In genomic region chr14:95364481-95365209, GRCh38 we compare ENCODE assay signal across 24 cellular contexts. TPM values are rescaled to one million over a fixed set of nuclear protein-coding genes. Genes with fewer than 3 reads are reported as not detected.
DNase-seq lines count a peak whose midpoint lies in the region; ATAC-seq, FAIRE-seq and TF ChIP-seq lines count a peak whose summit lies in the region.
"Had no signal": no experiment of that assay in that cellular context is flagged by ENCODE, and none has a peak within 500 bp of the region (broad histone marks: within the 10 kb centered on the region; RNA-seq: fewer than 3 reads in every experiment).

No MANE protein-coding gene starts in this region.

- CTCF ChIA-PET in activated CD8-positive, alpha-beta memory T cell treated with anti-CD3 and anti-CD28 coated beads, Interleukin-2, amount 10 ng/mL, durations not matched to agents 7 days and 5 days (lab: Charles Lee) = no interaction called here

- no peak overlapping the region for H3K4me3 ChIP-seq in bronchial epithelial cell (ENCODE audit: low read depth, low read length)
- H3K4me3 ChIP-seq in liver (ENCODE audit: low read depth in 1 of 3, low read length in 3 of 3) = no peak overlapping the region
- H3K4me3 ChIP-seq: MG63, PC-9, SJSA1 had no signal

- H3K27ac ChIP-seq in liver (ENCODE audit: low read depth in 1 of 2, low read length in 2 of 2) = no peak overlapping the region
- H3K27ac ChIP-seq: 22Rv1, HL-60, PC-9, SJSA1 had no signal

- peaks cover 62% of the 10 kb centered on the region for H3K27me3 Mint-ChIP-seq in activated CD8-positive, alpha-beta memory T cell treated with anti-CD3 and anti-CD28 coated beads, Interleukin-2, amount 10 ng/mL, durations not matched to agents 7 days and 5 days
- H3K27me3 Mint-ChIP-seq in type B pancreatic cell = peaks cover 31% of the 10 kb centered on the region

- H3K9me3 Mint-ChIP-seq in activated CD8-positive, alpha-beta memory T cell treated with anti-CD3 and anti-CD28 coated beads, Interleukin-2, amount 10 ng/mL, durations not matched to agents 7 days and 5 days (ENCODE audit: low read depth) = no peaks in the 10 kb centered on the region
- no peaks in the 10 kb centered on the region for H3K9me3 Mint-ChIP-seq in type B pancreatic cell

- no peaks in the 10 kb centered on the region for H3K9me3 ChIP-seq in liver (ENCODE audit: control insufficient read depth in 4 of 4, low read length in 3 of 4)
- H3K9me3 ChIP-seq: MG63, SJSA1 had no signal

- TF ChIP-seq RAD21 in liver (IDR thresholded peaks at IDR 0.05) = peak; percentile 32 to 76

- H3K9ac ChIP-seq in liver (ENCODE audit: low read depth in 1 of 2, low read length in 2 of 2) = no peak overlapping the region

- WGBS in liver = 70% methylated on average over 7 of the region's 7 CpGs

- no peaks in the 10 kb centered on the region for H3K36me3 Mint-ChIP-seq in activated CD8-positive, alpha-beta memory T cell treated with anti-CD3 and anti-CD28 coated beads, Interleukin-2, amount 10 ng/mL, durations not matched to agents 7 days and 5 days
- H3K36me3 Mint-ChIP-seq in type B pancreatic cell = no peaks in the 10 kb centered on the region
- H3K36me3 Mint-ChIP-seq: CD4-positive, alpha-beta memory T cell had no signal

- H3K4me3 Mint-ChIP-seq in activated CD8-positive, alpha-beta memory T cell treated with anti-CD3 and anti-CD28 coated beads, Interleukin-2, amount 10 ng/mL, durations not matched to agents 7 days and 5 days = no peak overlapping the region
- H3K4me3 Mint-ChIP-seq in type B pancreatic cell = no peak overlapping the region
- H3K4me3 Mint-ChIP-seq: CD4-positive, alpha-beta memory T cell had no signal

- no peak for ATAC-seq in activated CD8-positive, alpha-beta memory T cell treated with anti-CD3 and anti-CD28 coated beads, Interleukin-2, amount 10 ng/mL, durations not matched to agents 7 days and 5 days
- ATAC-seq in HG03196 (IDR thresholded peaks at IDR 0.05; ENCODE audit: unreplicated experiment) = no peak
- ATAC-seq: HCT116 had no signal

- no peak overlapping the region for H3K27ac Mint-ChIP-seq in activated CD8-positive, alpha-beta memory T cell treated with anti-CD3 and anti-CD28 coated beads, Interleukin-2, amount 10 ng/mL, durations not matched to agents 7 days and 5 days
- H3K27ac Mint-ChIP-seq in type B pancreatic cell = no peak overlapping the region
- H3K27ac Mint-ChIP-seq: CD4-positive, alpha-beta memory T cell had no signal

- H3K36me3 ChIP-seq in bronchial epithelial cell (ENCODE audit: control insufficient read depth, insufficient read depth, low read length) (no peaks in the 10 kb centered on the region), liver (ENCODE audit: control insufficient read depth in 4 of 4, insufficient read depth in 3 of 4, low read depth in 1 of 4, low read length in 3 of 4) (no peaks in the 10 kb centered on the region)
- H3K36me3 ChIP-seq: MG63, SJSA1 had no signal

- FAIRE-seq in bronchial epithelial cell (lab: Jason Lieb, UNC) = peak; percentile 52
- FAIRE-seq: G401.6 had no signal

- DNase-seq in activated CD8-positive, alpha-beta memory T cell treated with anti-CD3 and anti-CD28 coated beads for 24 hours = peak; percentile 28
- no peak for DNase-seq in activated CD8-positive, alpha-beta memory T cell treated with anti-CD3 and anti-CD28 coated beads, Interleukin-2, amount 10 ng/mL, durations not matched to agents 7 days and 5 days
- DNase-seq in bronchial epithelial cell (ENCODE audit: low read depth) (peak; percentile 12), type B pancreatic cell (ENCODE audit: extremely low spot score, unreplicated experiment) (peak; percentile 29), A172 (ENCODE audit: low spot score) (no peak)
- no peak for DNase-seq in stimulated activated CD4-positive, alpha-beta T cell treated with anti-CD3 and anti-CD28 coated beads, Interleukin-4, amount 100 ng/mL, for 1 hour
- DNase-seq: CD4-positive, alpha-beta memory T cell; COR-L47; GOT3; MG63; NCI-H2029; NCI-H446 treated with DMSO at 0.1 percent for 48 hours; NCI-H526; NCI-H82; PC-9; Right ventricle myocardium superior; RPMI8226 had no signal

- H3K4me1 Mint-ChIP-seq in activated CD8-positive, alpha-beta memory T cell treated with anti-CD3 and anti-CD28 coated beads, Interleukin-2, amount 10 ng/mL, durations not matched to agents 7 days and 5 days = no peaks in the 10 kb centered on the region
- H3K4me1 Mint-ChIP-seq in type B pancreatic cell (ENCODE audit: unreplicated experiment) = peaks cover 9% of the 10 kb centered on the region

- H3K27me3 ChIP-seq in bronchial epithelial cell (ENCODE audit: control insufficient read depth, insufficient read depth, low read length) (peaks cover 9% of the 10 kb centered on the region), liver (ENCODE audit: control insufficient read depth in 4 of 4, insufficient read depth in 4 of 4, low read length in 3 of 4) (no peaks in the 10 kb centered on the region)
- H3K27me3 ChIP-seq: MG63, SJSA1 had no signal

- H3K4me1 ChIP-seq in liver (ENCODE audit: control insufficient read depth in 4 of 4, insufficient read depth in 4 of 4, low read length in 3 of 4) = peaks cover 0 to 12% (median 9%) of the 10 kb centered on the region in 4 donors
- H3K4me1 ChIP-seq: SJSA1 had no signal

- TF ChIP-seq CTCF in bronchial epithelial cell (IDR thresholded peaks at IDR 0.05; ENCODE audit: insufficient read depth, low read length, severe bottlenecking) (no peak), liver (IDR thresholded peaks at IDR 0.05; ENCODE audit: low read depth, low read length, missing input control) (no peak), type B pancreatic cell (conservative IDR thresholded peaks at IDR 0.05) (no peak)

TF ChIP-seq in liver, 16 proteins besides CTCF, POLR2A, EP300 and RAD21 (continues in another document):
- TF ChIP-seq MAX (IDR thresholded peaks at IDR 0.05) = peak; percentile 50
- peak; percentile 97 to 99 for TF ChIP-seq RXRA (IDR thresholded peaks at IDR 0.05)
- TF ChIP-seq HNF4G (IDR thresholded peaks at IDR 0.05) = peak; percentile 94
- TF ChIP-seq ZBTB33 (IDR thresholded peaks at IDR 0.05) = peak; percentile 37
- peak; percentile 97 for TF ChIP-seq SP1 (IDR thresholded peaks at IDR 0.05)
- TF ChIP-seq REST (IDR thresholded peaks at IDR 0.05) = no peak
- TF ChIP-seq TAF1 (conservative IDR thresholded peaks at IDR 0.05) = no peak
- TF ChIP-seq ATF3 (IDR thresholded peaks at IDR 0.05) = peak; percentile 69
- no peak for TF ChIP-seq GABPA (IDR thresholded peaks at IDR 0.05 in 1 of 2, conservative IDR thresholded peaks at IDR 0.05 in 1 of 2)
- TF ChIP-seq FOXA2 (IDR thresholded peaks at IDR 0.05) = peak; percentile 33
- TF ChIP-seq JUND (IDR thresholded peaks at IDR 0.05) = peak; percentile 69 to 80
- peak; percentile 61 to 66 for TF ChIP-seq EGR1 (IDR thresholded peaks at IDR 0.05; ENCODE audit: low read depth in 2 of 2)

RNA-seq across cellular contexts. Expression of gene CLMN, which starts 44.9 kb away (rescaled TPM):
- under 1 TPM; 0.42 to 0.91 TPM for total RNA-seq in activated CD8-positive, alpha-beta memory T cell treated with anti-CD3 and anti-CD28 coated beads, Interleukin-2, amount 10 ng/mL, durations not matched to agents 7 days and 5 days
- total RNA-seq in bronchial epithelial cell (2.2 and 3.9 TPM in 2 replicates), liver (10 to 100 TPM in 1 of 2 donors, 1 to 10 TPM in 1; 6.0 to 40.1 TPM), type B pancreatic cell (ENCODE audit: low replicate concordance) (10.2 and 23.0 TPM in 2 replicates)
- 10 to 100 TPM in 1 of 2 donors, 1 to 10 TPM in 1; 8.2 to 41.1 TPM for polyA plus RNA-seq in liver
- total RNA-seq in A172 (2014; rRNA removed; shearing (Covaris generic)) = 1.5 and 1.8 TPM in 2 replicates

Comparison
In these comparisons a context has a peak if more than half of its experiments do, and no peak if none do; other contexts are left out.
1. DNase-seq: peak in activated CD8-positive, alpha-beta memory T cell treated with anti-CD3 and anti-CD28 coated beads for 24 hours (single experiment), bronchial epithelial cell (single experiment) and type B pancreatic cell (single experiment); none in activated CD8-positive, alpha-beta memory T cell treated with anti-CD3 and anti-CD28 coated beads, Interleukin-2, amount 10 ng/mL, durations not matched to agents 7 days and 5 days (single experiment), stimulated activated CD4-positive, alpha-beta T cell treated with anti-CD3 and anti-CD28 coated beads, Interleukin-4, amount 100 ng/mL, for 1 hour (single experiment) and A172 (single experiment).